Comparison of ENCODE assay signal across 8 cellular contexts in the genomic region with DNA sequence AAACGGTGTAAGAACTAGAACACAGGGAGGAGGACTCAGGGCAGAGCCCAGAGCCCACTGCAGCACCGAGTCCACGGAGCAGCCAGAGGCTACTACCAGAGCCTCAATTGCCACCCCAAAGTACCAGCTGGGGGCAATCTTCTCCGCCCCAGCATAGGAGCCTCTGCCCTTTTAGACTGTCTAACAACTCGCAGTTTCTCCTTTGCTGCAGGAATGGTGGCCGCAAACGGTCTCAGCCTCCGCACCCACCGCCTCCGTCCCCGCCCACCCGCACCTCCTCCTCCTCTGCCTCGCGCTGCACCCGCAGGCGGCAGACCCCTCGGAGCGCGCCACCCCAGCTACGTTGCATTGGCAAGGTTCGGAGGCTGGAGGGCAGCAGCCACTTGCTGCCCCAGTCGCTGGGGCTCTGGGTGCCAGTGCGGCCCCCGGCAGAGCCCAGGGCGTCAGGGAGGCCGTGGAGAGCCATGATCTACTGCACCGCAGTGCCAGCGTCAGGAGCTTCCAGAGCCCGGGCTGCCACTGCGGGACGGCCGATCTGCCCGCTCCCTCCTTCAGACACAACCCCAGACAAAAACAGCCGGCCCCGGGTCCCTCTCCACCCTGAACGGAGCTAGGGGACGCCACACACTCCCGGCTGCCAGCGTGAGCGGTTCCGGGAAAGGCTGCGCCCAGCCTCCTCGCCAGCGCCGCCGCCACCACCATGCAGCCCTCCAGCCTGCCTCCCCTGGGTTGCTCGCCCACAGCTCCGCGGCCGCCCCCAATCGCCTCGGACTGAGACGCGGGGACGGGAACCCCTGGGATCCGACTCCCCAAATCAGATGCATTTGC. TPM values are rescaled to one million over a fixed set of nuclear protein-coding genes. Genes with fewer than 3 reads are reported as not detected.
DNase-seq lines count a peak whose midpoint lies in the region; ATAC-seq and TF ChIP-seq lines count a peak whose summit lies in the region.

No MANE protein-coding gene starts in this region.

- DNase-seq in ACHN, result peak; percentile 33
- DNase-seq in NCI-H146 (lab: John Stamatoyannopoulos, UW), result peak; percentile 47
- no peak for DNase-seq in hepatocyte (ENCODE audit: low spot score)
- DNase-seq in retinal pigment epithelial cell (ENCODE audit: low read depth), result no peak
- no peak for DNase-seq in T-helper 9 cell

- peak overlapping the region; percentile 60 for H2AFZ ChIP-seq in hepatocyte

- H3K9me2 ChIP-seq in hepatocyte (replicated peaks; ENCODE audit: insufficient read depth), result no peaks in the 10 kb centered on the region

- peaks cover 84% of the 10 kb centered on the region for H3K27me3 ChIP-seq in hepatocyte

- no peak for TF ChIP-seq CTCF in hepatocyte (IDR thresholded peaks at IDR 0.05; ENCODE audit: poor library complexity)
- peak; percentile 46 for TF ChIP-seq CTCF in retinal pigment epithelial cell (conservative IDR thresholded peaks at IDR 0.05; ENCODE audit: low read depth, low read length)

- WGBS in hepatocyte (ENCODE audit: low lambda C conversion rate, missing lambda C conversion rate), result 1% methylated on average over 52 of the region's 56 CpGs

- peaks cover 8% of the 10 kb centered on the region for H3K4me1 ChIP-seq in hepatocyte (ENCODE audit: insufficient read depth)

- H3K4me3 ChIP-seq in hepatocyte (no peak overlapping the region), retinal pigment epithelial cell (ENCODE audit: low read length) (peak overlapping the region; percentile 60)

- in situ Hi-C loops in ACHN (cut with HindIII; ENCODE audit: low pct_ligation_motif_present, low pct_unique_long_range_greater_than_20kb, low sequenced_read_pairs), result no loop called here

- H3K27ac ChIP-seq in angular gyrus (ENCODE audit: low read depth, low read length) (peak overlapping the region; percentile 87), hepatocyte (no peak overlapping the region)

- H4K20me1 ChIP-seq in hepatocyte (ENCODE audit: insufficient read depth, poor library complexity, severe bottlenecking), result no peaks in the 10 kb centered on the region

- peak overlapping the region; percentile 81 for H3K4me2 ChIP-seq in hepatocyte

- H3K36me3 ChIP-seq in hepatocyte (replicated peaks; ENCODE audit: insufficient read depth, low read depth), result no peaks in the 10 kb centered on the region

- no peaks in the 10 kb centered on the region for H3K79me2 ChIP-seq in hepatocyte

- peak; percentile 56 for ATAC-seq in GM18907 (IDR thresholded peaks at IDR 0.05; ENCODE audit: unreplicated experiment)
- ATAC-seq in GM21717 (IDR thresholded peaks at IDR 0.05; ENCODE audit: unreplicated experiment), result no peak

- H3K9me3 ChIP-seq in hepatocyte (ENCODE audit: low read depth), result no peaks in the 10 kb centered on the region

RNA-seq across cellular contexts. Expression of a gene that starts 1.8 kb away (rescaled TPM):
- total RNA-seq in hepatocyte, result 0.73 and 0.84 TPM in 2 replicates
- polyA plus RNA-seq in hepatocyte, result 0.96 TPM in 1 of 2 replicates, not detected in the other

Comparison
In these comparisons a context has a peak if more than half of its experiments do, and no peak if none do; other contexts are left out.
1. DNase-seq: peak in ACHN (single experiment) and NCI-H146 (single experiment); none in hepatocyte (single experiment), retinal pigment epithelial cell (single experiment) and T-helper 9 cell (single experiment).